In the genomic region with DNA sequence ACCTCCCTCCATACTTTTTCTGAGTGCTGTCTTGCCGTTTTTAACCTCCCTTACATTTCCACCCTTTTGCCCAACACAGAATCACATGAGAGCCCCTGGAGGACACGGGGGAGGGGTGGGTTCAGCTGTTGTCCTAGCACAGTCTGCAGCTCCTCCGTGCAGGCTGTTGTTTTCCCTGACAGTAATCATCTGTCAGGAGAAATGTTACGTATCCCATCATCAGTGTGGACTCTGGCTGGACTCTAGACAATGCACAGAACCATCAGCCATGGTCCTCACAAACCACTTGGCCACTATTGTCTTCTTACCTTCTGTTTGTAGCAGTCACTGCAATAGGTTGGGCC, we compare ENCODE assay signal across 12 cellular contexts.
DNase-seq lines count a peak whose midpoint lies in the region; ATAC-seq and TF ChIP-seq lines count a peak whose summit lies in the region.
"Had no signal": no experiment of that assay in that cellular context is flagged by ENCODE, and none has a peak within 500 bp of the region (broad histone marks: within the 10 kb centered on the region; RNA-seq: fewer than 3 reads in every experiment).

No MANE protein-coding gene starts in this region.

- H3K4me1 Mint-ChIP-seq in brain (peaks cover 37% of the 10 kb centered on the region), osteocyte (ENCODE audit: unreplicated experiment) (peaks cover 25% of the 10 kb centered on the region)

- H3K9me3 Mint-ChIP-seq in brain = peaks cover 10 to 18% (median 14%) of the 10 kb centered on the region in 5 experiments
- H3K9me3 Mint-ChIP-seq in osteocyte (ENCODE audit: unreplicated experiment) = no peaks in the 10 kb centered on the region

- no peak overlapping the region for H3K4me3 ChIP-seq in right atrium auricular region
- H3K4me3 ChIP-seq: body of pancreas had no signal

- H3K4me3 Mint-ChIP-seq in brain = peak overlapping the region in 2 of 5 experiments; percentile 7 to 70
- H3K4me3 Mint-ChIP-seq in osteocyte (ENCODE audit: unreplicated experiment) = peak overlapping the region; percentile 41
- H3K4me3 Mint-ChIP-seq: naive B cell had no signal

- peak overlapping the region; percentile 67 to 69 for H3K27ac ChIP-seq in right atrium auricular region
- H3K27ac ChIP-seq: body of pancreas had no signal

- peaks cover 42% of the 10 kb centered on the region for H3K36me3 Mint-ChIP-seq in brain
- H3K36me3 Mint-ChIP-seq in osteocyte (ENCODE audit: unreplicated experiment) = peaks cover 5% of the 10 kb centered on the region
- H3K36me3 Mint-ChIP-seq: naive B cell had no signal

- DNase-seq in right atrium auricular region (ENCODE audit: low spot score) = no peak
- no peak for DNase-seq in osteocyte (ENCODE audit: extremely low spot score, unreplicated experiment)
- peak; percentile 50 for DNase-seq in ureter (ENCODE audit: low spot score)
- no peak for DNase-seq in erythroblast (lab: John Stamatoyannopoulos, UW)
- DNase-seq in ecto neural progenitor cell (ENCODE audit: low spot score) = no peak
- DNase-seq: DMS79 treated with DMSO at 0.1 percent for 48 hours, foreskin melanocyte, KG1, naive B cell had no signal

- H3K4me1 ChIP-seq in right atrium auricular region = peaks cover 0 to 23% of the 10 kb centered on the region in 2 donors
- H3K4me1 ChIP-seq: body of pancreas had no signal

- H3K36me3 ChIP-seq in right atrium auricular region = no peaks in the 10 kb centered on the region

- TF ChIP-seq CTCF in brain (conservative IDR thresholded peaks at IDR 0.05) (no peak), right atrium auricular region (IDR thresholded peaks at IDR 0.05) (no peak), osteocyte (IDR thresholded peaks at IDR 0.05) (no peak)

- H3K27me3 ChIP-seq in right atrium auricular region = no peaks in the 10 kb centered on the region
- H3K27me3 ChIP-seq: body of pancreas had no signal

- H3K27ac Mint-ChIP-seq in brain = peak overlapping the region; percentile 28 to 92 (median 84)
- peak overlapping the region; percentile 94 for H3K27ac Mint-ChIP-seq in osteocyte (ENCODE audit: unreplicated experiment)

- TF ChIP-seq POLR2A in erythroblast (IDR thresholded peaks at IDR 0.05; ENCODE audit: low read length) = no peak

- no peak for ATAC-seq in HG03457 (IDR thresholded peaks at IDR 0.05; ENCODE audit: unreplicated experiment)
- ATAC-seq: body of pancreas had no signal

- H3K27me3 Mint-ChIP-seq in brain = no peaks in the 10 kb centered on the region
- H3K27me3 Mint-ChIP-seq in osteocyte (ENCODE audit: unreplicated experiment) = no peaks in the 10 kb centered on the region

- H3K9me3 ChIP-seq in right atrium auricular region = no peaks in the 10 kb centered on the region
- H3K9me3 ChIP-seq: body of pancreas had no signal
